25 cellular contexts compared by ENCODE assay signal in genomic region chr1:22879445-22879844, GRCh38.
"Had no signal": no experiment of that assay in that cellular context is flagged by ENCODE, and none has a peak within 500 bp of the region (broad histone marks: within the 10 kb centered on the region; RNA-seq: fewer than 3 reads in every experiment).

No MANE protein-coding gene starts in this region.

- H3K9me3 ChIP-seq: SJSA1 had no signal

- H3K27ac ChIP-seq: brain microvascular endothelial cell, SJSA1 had no signal

- FAIRE-seq: colon had no signal

- H3K4me3 ChIP-seq: SJSA1 had no signal

- DNase-seq: activated CD4-positive, alpha-beta T cell treated with anti-CD3 and anti-CD28 coated beads for 1 hour; activated CD4-positive, alpha-beta T cell treated with anti-CD3 and anti-CD28 coated beads, Interleukin-2, amount 10 ng/mL, durations not matched to agents 24 days and 14 days; activated CD4-positive, alpha-beta T cell treated with anti-CD3 and anti-CD28 coated beads, Interleukin-2, amount 50 U/mL, for 48 hours; activated CD8-positive, alpha-beta memory T cell treated with anti-CD3 and anti-CD28 coated beads for 24 hours; activated effector memory CD4-positive, alpha-beta T cell treated with anti-CD3 and anti-CD28 coated beads, Interleukin-2, amount 50 U/mL, for 16 hours; activated naive CD4-positive, alpha-beta T cell treated with Interleukin-2 at 50 U/mL for 16 hours; activated T-cell treated with anti-CD3 and anti-CD28 coated beads, Interleukin-2, amount 50 U/mL, for 4 hours; amygdala; cerebellar nuclear complex; NCI-H1092 treated with DMSO at 0.1 percent for 48 hours; NCI-H1436; NCI-H1694 treated with DMSO at 0.1 percent for 48 hours; NCI-H2029 treated with DMSO at 0.1 percent for 48 hours; NCI-H345; NCI-H510A treated with DMSO at 0.1 percent for 48 hours; NK-92 treated with Interleukin-12 subunit alpha and Interleukin-12 subunit beta, amount 100 ng/mL, for 24 hours; OCI-M1; RPMI8226; SHP77; T-helper 17 cell; T-helper 9 cell had no signal

- H3K27me3 ChIP-seq: brain microvascular endothelial cell had no signal

- ATAC-seq: activated T-cell treated with anti-CD3 and anti-CD28 coated beads, Interleukin-2, amount 50 U/mL, for 4 hours; T-helper 17 cell; WTC11 had no signal

- H3K36me3 ChIP-seq: brain microvascular endothelial cell, SJSA1 had no signal
